In the genomic region with DNA sequence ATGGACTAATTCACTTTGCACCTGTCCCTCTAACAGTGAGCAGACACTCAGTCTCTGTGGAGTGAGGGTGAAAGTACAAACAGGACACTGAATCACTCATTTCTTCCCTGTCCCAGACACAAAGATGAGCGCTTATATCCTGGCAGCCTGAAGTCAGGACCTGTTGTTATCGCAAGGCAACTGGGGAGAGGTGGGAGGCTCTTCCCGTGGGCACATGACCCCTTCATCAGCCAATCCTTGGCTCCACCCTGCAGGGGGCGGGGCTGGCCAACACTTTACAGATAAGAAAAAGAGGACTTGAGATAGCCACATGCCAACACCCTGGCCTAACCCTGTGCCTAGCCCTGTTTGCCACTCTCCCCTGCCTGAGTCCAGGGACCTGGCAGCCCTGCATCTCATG, we compare ENCODE assay signal across 15 cellular contexts. TPM values are rescaled to one million over a fixed set of nuclear protein-coding genes. Genes with fewer than 3 reads are reported as not detected.
A peak's percentile ranks its signal among the peaks of the same experiment; 100 is the strongest.
DNase-seq lines count a peak whose midpoint lies in the region; ATAC-seq, FAIRE-seq and TF ChIP-seq lines count a peak whose summit lies in the region.
"Had no signal": no experiment of that assay in that cellular context is flagged by ENCODE, and none has a peak within 500 bp of the region (broad histone marks: within the 10 kb centered on the region; RNA-seq: fewer than 3 reads in every experiment).

No MANE protein-coding gene starts in this region.

- no peaks in the 10 kb centered on the region for H4K20me1 ChIP-seq in GM23338 (replicated peaks; ENCODE audit: insufficient read depth)

- no peaks in the 10 kb centered on the region for H3F3A ChIP-seq in GM23338 (replicated peaks; ENCODE audit: low read depth)

- H3K36me3 Mint-ChIP-seq in GM23338 (ENCODE audit: low read depth), result peaks cover 9% of the 10 kb centered on the region; the same call in 1 of the 3 replicates
- peaks cover 1% of the 10 kb centered on the region for H3K36me3 Mint-ChIP-seq in activated naive CD8-positive, alpha-beta T cell treated with anti-CD3 and anti-CD28 coated beads for 36 hours

- H3K9me3 Mint-ChIP-seq in GM23338, result no peaks in the 10 kb centered on the region
- H3K9me3 Mint-ChIP-seq in activated naive CD8-positive, alpha-beta T cell treated with anti-CD3 and anti-CD28 coated beads for 36 hours, result no peaks in the 10 kb centered on the region
- H3K9me3 Mint-ChIP-seq: activated naive CD4-positive, alpha-beta T cell treated with anti-CD3 and anti-CD28 coated beads, Interleukin-2, amount 50 U/mL, for 24 hours; CD4-positive, CD25-positive, alpha-beta regulatory T cell had no signal

- no peak overlapping the region; the same call in 2 of the 3 replicates for H3K4me3 Mint-ChIP-seq in GM23338
- H3K4me3 Mint-ChIP-seq in activated naive CD8-positive, alpha-beta T cell treated with anti-CD3 and anti-CD28 coated beads for 36 hours, result no peak overlapping the region
- H3K4me3 Mint-ChIP-seq: activated naive CD4-positive, alpha-beta T cell treated with anti-CD3 and anti-CD28 coated beads, Interleukin-2, amount 50 U/mL, for 24 hours; CD4-positive, CD25-positive, alpha-beta regulatory T cell had no signal

- ATAC-seq in A549 (peak in 1 of 2 experiments; percentile 77; a peak in 3 of 6 replicates), GM23338 (peak; percentile 96)

- H3K9me3 ChIP-seq in A549, result no peaks in the 10 kb centered on the region
- H3K9me3 ChIP-seq in MG63, result no peaks in the 10 kb centered on the region
- H3K9me3 ChIP-seq: suprapubic skin had no signal

- H3K79me2 ChIP-seq in GM23338 (replicated peaks; ENCODE audit: insufficient read depth), result no peaks in the 10 kb centered on the region

- CTCF ChIA-PET in A549 (lab: Yijun Ruan, JAX), result interaction anchor here (1.6 kb wide), 1 partner anchor 17 kb away, joined by 5 read pairs; no protein-coding TSS in a partner anchor

- H3K36me3 ChIP-seq in GM23338 (ENCODE audit: insufficient read depth) (no peaks in the 10 kb centered on the region; the same call in 1 of the 2 replicates), MG63 (peaks cover 64% of the 10 kb centered on the region)

- POLR2A ChIA-PET in A549 (lab: Yijun Ruan, JAX), result no interaction called here

- no peaks in the 10 kb centered on the region for H3K27me3 ChIP-seq in GM23338 (ENCODE audit: insufficient read depth)
- H3K27me3 ChIP-seq in MG63, result no peaks in the 10 kb centered on the region
- H3K27me3 ChIP-seq: suprapubic skin had no signal

- 75% methylated on average over 4 of the region's 4 CpGs for WGBS in A549 (ENCODE audit: missing lambda C conversion rate)
- WGBS in lower leg skin, 2 donors, result 75 to 80% methylated on average over 4 of the region's 4 CpGs

- H3K4me3 ChIP-seq in A549, result no peak overlapping the region
- no peak overlapping the region for H3K4me3 ChIP-seq in GM23338
- no peak overlapping the region for H3K4me3 ChIP-seq in MG63
- H3K4me3 ChIP-seq in lower leg skin (ENCODE audit: low read depth, poor library complexity, severe bottlenecking), result no peak overlapping the region
- H3K4me3 ChIP-seq: suprapubic skin had no signal

- H3K9me2 ChIP-seq in GM23338 (ENCODE audit: insufficient read depth), result no peaks in the 10 kb centered on the region

- intact Hi-C loops in lower leg skin (cut with DNase I; ENCODE audit: low total_unique reads), result no loop called here

- TF ChIP-seq CTCF in A549 (IDR thresholded peaks at IDR 0.05), result no peak
- no peak for TF ChIP-seq CTCF in GM23338 (conservative IDR thresholded peaks at IDR 0.05; ENCODE audit: low read depth in 2 of 2)
- TF ChIP-seq CTCF in GM20000 (IDR thresholded peaks at IDR 0.05; ENCODE audit: extremely low read depth, missing control alignments), result no peak
- no peak for TF ChIP-seq CTCF in lower leg skin (IDR thresholded peaks at IDR 0.05)

- H3K27ac Mint-ChIP-seq in GM23338, result peak overlapping the region; percentile 35; the same call in 1 of the 2 replicates
- no peak overlapping the region for H3K27ac Mint-ChIP-seq in activated naive CD8-positive, alpha-beta T cell treated with anti-CD3 and anti-CD28 coated beads for 36 hours
- H3K27ac Mint-ChIP-seq: activated naive CD4-positive, alpha-beta T cell treated with anti-CD3 and anti-CD28 coated beads, Interleukin-2, amount 50 U/mL, for 24 hours; CD4-positive, CD25-positive, alpha-beta regulatory T cell had no signal

- no peak overlapping the region for H3K4me2 ChIP-seq in A549
- no peak overlapping the region for H3K4me2 ChIP-seq in GM23338

- no peak for FAIRE-seq in A549 (lab: Jason Lieb, UNC)
- FAIRE-seq: keratinocyte had no signal

- H3K27ac ChIP-seq in A549 (no peak overlapping the region), GM23338 (ENCODE audit: low read depth) (peak overlapping the region; percentile 65; the same call in 1 of the 2 replicates)
- H3K27ac ChIP-seq: suprapubic skin had no signal

- no peak for TF ChIP-seq EP300 in A549 (IDR thresholded peaks at IDR 0.05)

- TF ChIP-seq POLR2A in A549 (IDR thresholded peaks at IDR 0.05; ENCODE audit: low read length) (no peak), lower leg skin (IDR thresholded peaks at IDR 0.05) (no peak)

- peaks cover 7% of the 10 kb centered on the region for H3K27me3 Mint-ChIP-seq in GM23338 (ENCODE audit: insufficient read depth, low read depth, poor library complexity)
- H3K27me3 Mint-ChIP-seq in activated naive CD8-positive, alpha-beta T cell treated with anti-CD3 and anti-CD28 coated beads for 36 hours, result no peaks in the 10 kb centered on the region
- H3K27me3 Mint-ChIP-seq: activated naive CD4-positive, alpha-beta T cell treated with anti-CD3 and anti-CD28 coated beads, Interleukin-2, amount 50 U/mL, for 24 hours; CD4-positive, CD25-positive, alpha-beta regulatory T cell had no signal

- H3K4me1 ChIP-seq in A549, result no peaks in the 10 kb centered on the region
- no peaks in the 10 kb centered on the region for H3K4me1 ChIP-seq in GM23338 (ENCODE audit: insufficient read depth)
- H3K4me1 ChIP-seq: suprapubic skin had no signal

- TF ChIP-seq RAD21 in A549 (conservative IDR thresholded peaks at IDR 0.05 in 1 of 2, IDR thresholded peaks at IDR 0.05 in 1 of 2), result no peak

- DNase-seq in A549 (ENCODE audit: low read depth in 1 of 2, low spot score in 1 of 2) (peak in 1 of 2 experiments; percentile 24), GM23338 (ENCODE audit: low spot score) (peak; percentile 82), iPS DF 19.7 (ENCODE audit: low read depth, low spot score) (peak; percentile 42), MG63 (no peak), GM20000 (ENCODE audit: low spot score) (no peak), lower leg skin (ENCODE audit: low spot score in 2 of 2) (no peak), mesenteric fat pad (ENCODE audit: low spot score) (no peak)
- peak; percentile 7 for DNase-seq in activated naive CD8-positive, alpha-beta T cell treated with anti-CD3 and anti-CD28 coated beads for 36 hours
- DNase-seq: CD4-positive, CD25-positive, alpha-beta regulatory T cell; effector CD4-positive, alpha-beta T cell; Kasumi-1; T1000 had no signal

- peaks cover 8% of the 10 kb centered on the region; the same call in 2 of the 3 replicates for H3K4me1 Mint-ChIP-seq in GM23338
- no peaks in the 10 kb centered on the region for H3K4me1 Mint-ChIP-seq in activated naive CD8-positive, alpha-beta T cell treated with anti-CD3 and anti-CD28 coated beads for 36 hours
- H3K4me1 Mint-ChIP-seq: activated naive CD4-positive, alpha-beta T cell treated with anti-CD3 and anti-CD28 coated beads, Interleukin-2, amount 50 U/mL, for 24 hours; CD4-positive, CD25-positive, alpha-beta regulatory T cell had no signal

- peak overlapping the region; percentile 91 for H2AFZ ChIP-seq in GM23338

TF ChIP-seq in A549, 52 proteins besides CTCF, POLR2A, EP300 and RAD21 (continues in another document):
- TF ChIP-seq, protein P1, sequence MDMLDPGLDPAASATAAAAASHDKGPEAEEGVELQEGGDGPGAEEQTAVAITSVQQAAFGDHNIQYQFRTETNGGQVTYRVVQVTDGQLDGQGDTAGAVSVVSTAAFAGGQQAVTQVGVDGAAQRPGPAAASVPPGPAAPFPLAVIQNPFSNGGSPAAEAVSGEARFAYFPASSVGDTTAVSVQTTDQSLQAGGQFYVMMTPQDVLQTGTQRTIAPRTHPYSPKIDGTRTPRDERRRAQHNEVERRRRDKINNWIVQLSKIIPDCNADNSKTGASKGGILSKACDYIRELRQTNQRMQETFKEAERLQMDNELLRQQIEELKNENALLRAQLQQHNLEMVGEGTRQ (IDR thresholded peaks at IDR 0.05), result peak; percentile 59
- TF ChIP-seq MAFK (IDR thresholded peaks at IDR 0.05; ENCODE audit: partially characterized antibody) (no peak), FOSL2 (IDR thresholded peaks at IDR 0.05) (no peak), FOSL2 (CRISPR knock-in tag; IDR thresholded peaks at IDR 0.05) (no peak), ZNF302 (CRISPR knock-in tag; IDR thresholded peaks at IDR 0.05) (no peak)

TF ChIP-seq in GM23338, 12 proteins besides CTCF, POLR2A, EP300 and RAD21:
- TF ChIP-seq NANOG (IDR thresholded peaks at IDR 0.05; ENCODE audit: borderline replicate concordance) (no peak), STAT1 (IDR thresholded peaks at IDR 0.05; ENCODE audit: unreplicated experiment) (no peak), ZNF114 (CRISPR knock-in tag; IDR thresholded peaks at IDR 0.05) (no peak), POLR2AphosphoS5 (IDR thresholded peaks at IDR 0.05; ENCODE audit: low read depth) (no peak), ZNF331 (CRISPR knock-in tag; IDR thresholded peaks at IDR 0.05; ENCODE audit: low read depth) (no peak), EZH2phosphoT487 (IDR thresholded peaks at IDR 0.05; ENCODE audit: unreplicated experiment) (no peak)
- TF ChIP-seq, protein P2, sequence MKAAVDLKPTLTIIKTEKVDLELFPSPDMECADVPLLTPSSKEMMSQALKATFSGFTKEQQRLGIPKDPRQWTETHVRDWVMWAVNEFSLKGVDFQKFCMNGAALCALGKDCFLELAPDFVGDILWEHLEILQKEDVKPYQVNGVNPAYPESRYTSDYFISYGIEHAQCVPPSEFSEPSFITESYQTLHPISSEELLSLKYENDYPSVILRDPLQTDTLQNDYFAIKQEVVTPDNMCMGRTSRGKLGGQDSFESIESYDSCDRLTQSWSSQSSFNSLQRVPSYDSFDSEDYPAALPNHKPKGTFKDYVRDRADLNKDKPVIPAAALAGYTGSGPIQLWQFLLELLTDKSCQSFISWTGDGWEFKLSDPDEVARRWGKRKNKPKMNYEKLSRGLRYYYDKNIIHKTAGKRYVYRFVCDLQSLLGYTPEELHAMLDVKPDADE (IDR thresholded peaks at IDR 0.05), result no peak
TF ChIP-seq in GM23338: peak in this region for 0.

RNA-seq across cellular contexts. Expression of gene TESMIN, which starts 29.5 kb away (rescaled TPM):
- 4.5 and 5.0 TPM in 2 replicates for polyA plus RNA-seq in A549 (2011; rRNA removed)
- polyA plus RNA-seq in A549 (2012; cell fraction: cytosol; rRNA removed), result 7.7 and 9.3 TPM in 2 replicates
- polyA plus RNA-seq in A549 (2012; cell fraction: nucleus; rRNA removed), result 8.9 and 11.6 TPM in 2 replicates
- polyA plus RNA-seq in A549 (2017; fragmentation: RNase III; extraction: RNeasy Plus Mini Kit Qiagen cat#74134 plus additional on column Dnase treatment), result 4.7 to 6.4 TPM (median 5.2 TPM) in 3 replicates
- 1.8 and 2.2 TPM in 2 replicates for polyA minus RNA-seq in A549 (2011; rRNA and poly(A)+ RNA removed)
- total RNA-seq in GM23338 (2014; rRNA removed; shearing (Covaris generic)), result 58.2 and 64.6 TPM in 2 replicates
- 54.5 and 54.9 TPM in 2 replicates for polyA plus RNA-seq in GM23338 (2016; fragmentation: Nextera tagmentation; extraction: Ambion mirVana)
- total RNA-seq in activated naive CD8-positive, alpha-beta T cell treated with anti-CD3 and anti-CD28 coated beads for 36 hours, result 1 to 10 TPM; 2.2 to 3.2 TPM
- not detected in 2 replicates for total RNA-seq in MG63 (2014; rRNA removed; shearing (Covaris generic); ENCODE audit: low replicate concordance)
- 1 to 10 TPM; 1.3 to 3.9 (median 2.0) TPM for total RNA-seq in lower leg skin
- total RNA-seq in mesenteric fat pad, result 0.55 TPM

Comparison
In these comparisons a context has a peak if more than half of its experiments do, and no peak if none do; other contexts are left out.
1. DNase-seq: peak in GM23338 (single experiment), activated naive CD8-positive, alpha-beta T cell treated with anti-CD3 and anti-CD28 coated beads for 36 hours (single experiment) and iPS DF 19.7 (single experiment); none in MG63 (single experiment), GM20000 (single experiment), lower leg skin (0 of 2) and mesenteric fat pad (single experiment).
2. RNA of gene TESMIN, which starts 29.5 kb away (total RNA-seq): 58.2 to 64.6 TPM in GM23338; 2.2 to 3.2 TPM in activated naive CD8-positive, alpha-beta T cell treated with anti-CD3 and anti-CD28 coated beads for 36 hours, 1.3 to 3.9 TPM in lower leg skin, 0.55 TPM in mesenteric fat pad (single experiment) and not detected in MG63; every median in the first group is over 10 times any median in the second.